ENCODE assay signal across 2 cellular contexts in genomic region chr16:53061256-53061655, GRCh38.
TF ChIP-seq lines count a peak whose summit lies in the region.

No MANE protein-coding gene starts in this region.

TF ChIP-seq in IMR-90, 13 proteins besides CTCF, POLR2A, EP300 and RAD21 (continued from another document):
- TF ChIP-seq USF2 (IDR thresholded peaks at IDR 0.05; ENCODE audit: low read depth, low read length) (no peak), MXI1 (IDR thresholded peaks at IDR 0.05; ENCODE audit: borderline replicate concordance, low read depth, low read length) (no peak), MAZ (IDR thresholded peaks at IDR 0.05; ENCODE audit: borderline replicate concordance, low read depth, low read length) (no peak), CEBPB (IDR thresholded peaks at IDR 0.05; ENCODE audit: low read depth, low read length) (no peak), NFE2L2 (IDR thresholded peaks at IDR 0.05; ENCODE audit: low read depth, low read length) (no peak), ELK1 (IDR thresholded peaks at IDR 0.05; ENCODE audit: borderline replicate concordance, low read depth, low read length) (no peak), BHLHE40 (IDR thresholded peaks at IDR 0.05; ENCODE audit: low read depth, low read length) (no peak), RCOR1 (IDR thresholded peaks at IDR 0.05; ENCODE audit: insufficient replicate concordance, low read length) (no peak), FOS (IDR thresholded peaks at IDR 0.05; ENCODE audit: low read depth, low read length) (no peak), SMC3 (IDR thresholded peaks at IDR 0.05; ENCODE audit: low read depth, low read length) (no peak)

TF ChIP-seq in HEK293T, 16 proteins besides CTCF, POLR2A, EP300 and RAD21 (continued from another document):
- no peak for TF ChIP-seq FOXK2 (IDR thresholded peaks at IDR 0.05)
- TF ChIP-seq FOXM1 (IDR thresholded peaks at IDR 0.05; ENCODE audit: borderline replicate concordance): no peak
- no peak for TF ChIP-seq CTBP1 (IDR thresholded peaks at IDR 0.05; ENCODE audit: borderline replicate concordance)
- TF ChIP-seq ZNF384 (IDR thresholded peaks at IDR 0.05): no peak
- no peak for TF ChIP-seq SP1 (IDR thresholded peaks at IDR 0.05)
- TF ChIP-seq NFRKB (IDR thresholded peaks at IDR 0.05): no peak
- no peak for TF ChIP-seq TARDBP (IDR thresholded peaks at IDR 0.05)
- no peak for TF ChIP-seq BHLHE40 (IDR thresholded peaks at IDR 0.05; ENCODE audit: borderline replicate concordance)
- TF ChIP-seq ELF4 (IDR thresholded peaks at IDR 0.05): no peak
- no peak for TF ChIP-seq ARNT (IDR thresholded peaks at IDR 0.05)
